Comparison of ENCODE assay signal across 8 cellular contexts in genomic region chr3:122678496-122678895, GRCh38. TPM values are rescaled to one million over a fixed set of nuclear protein-coding genes. Genes with fewer than 3 reads are reported as not detected.
A peak's percentile ranks its signal among the peaks of the same experiment; 100 is the strongest.
DNase-seq lines count a peak whose midpoint lies in the region; ATAC-seq and TF ChIP-seq lines count a peak whose summit lies in the region.

No MANE protein-coding gene starts in this region.

- ATAC-seq in activated T-cell treated with anti-CD3 and anti-CD28 coated beads, Interleukin-2, amount 50 U/mL, for 4 hours = no peak
- no peak for ATAC-seq in lower lobe of right lung
- no peak for ATAC-seq in GM21825 (IDR thresholded peaks at IDR 0.05; ENCODE audit: unreplicated experiment)

- H3K9me3 ChIP-seq in lower lobe of right lung = peaks cover 4% of the 10 kb centered on the region
- no peaks in the 10 kb centered on the region for H3K9me3 ChIP-seq in transverse colon
- H3K9me3 ChIP-seq in thyroid gland = no peaks in the 10 kb centered on the region

- H3K27me3 ChIP-seq in lower lobe of right lung (ENCODE audit: low read depth) = no peaks in the 10 kb centered on the region
- H3K27me3 ChIP-seq in transverse colon = no peaks in the 10 kb centered on the region
- H3K27me3 ChIP-seq in thyroid gland = no peaks in the 10 kb centered on the region

- H3K27me3 Mint-ChIP-seq in activated T-cell treated with anti-CD3 and anti-CD28 coated beads, Interleukin-2, amount 50 U/mL, for 24 hours = no peaks in the 10 kb centered on the region
- H3K27me3 Mint-ChIP-seq in activated T-cell treated with anti-CD3 and anti-CD28 coated beads, Interleukin-2, amount 50 U/mL, for 4 hours (ENCODE audit: low read depth) = no peaks in the 10 kb centered on the region
- H3K27me3 Mint-ChIP-seq in activated T-helper 2 cell treated with anti-CD3 and anti-CD28 coated beads, Interferon-gamma antibody, Interleukin-2, Interleukin-4, amounts not matched to agents 10 μg/mL and 5 μg/mL and 100 μg/mL, durations not matched to agents 14 hours and 24 hours and 36 hours (ENCODE audit: low read depth) = no peaks in the 10 kb centered on the region

- no peak overlapping the region for H3K4me3 Mint-ChIP-seq in activated T-cell treated with anti-CD3 and anti-CD28 coated beads, Interleukin-2, amount 50 U/mL, for 24 hours
- H3K4me3 Mint-ChIP-seq in activated T-cell treated with anti-CD3 and anti-CD28 coated beads, Interleukin-2, amount 50 U/mL, for 4 hours = no peak overlapping the region
- H3K4me3 Mint-ChIP-seq in activated T-helper 2 cell treated with anti-CD3 and anti-CD28 coated beads, Interferon-gamma antibody, Interleukin-2, Interleukin-4, amounts not matched to agents 10 μg/mL and 5 μg/mL and 100 μg/mL, durations not matched to agents 14 hours and 24 hours and 36 hours (ENCODE audit: low read depth) = no peak overlapping the region

- in situ Hi-C loops in transverse colon (cut with MboI; ENCODE audit: low pct_ligation_motif_present in 1 of 4, low pct_unique_long_range_greater_than_20kb in 1 of 4, low sequenced_read_pairs in 3 of 4) = loop anchor here (5.0 to 25.0 kb wide), 6 partner anchors 121 to 294 kb away; partner anchors contain the start of genes FAM162A (in 2 of the 4), MIX23 (in 2 of the 4) and WDR5B (in 1 of the 4)

- DNase-seq in activated T-cell treated with anti-CD3 and anti-CD28 coated beads, Interleukin-2, amount 50 U/mL, for 24 hours = no peak
- no peak for DNase-seq in activated T-cell treated with anti-CD3 and anti-CD28 coated beads, Interleukin-2, amount 50 U/mL, for 4 hours
- no peak for DNase-seq in activated T-helper 2 cell treated with anti-CD3 and anti-CD28 coated beads, Interferon-gamma antibody, Interleukin-2, Interleukin-4, amounts not matched to agents 10 μg/mL and 5 μg/mL and 100 μg/mL, durations not matched to agents 14 hours and 24 hours and 36 hours (ENCODE audit: low spot score)
- DNase-seq in lower lobe of right lung (no peak), transverse colon (no peak), thyroid gland (no peak), NCI-H345 (lab: John Stamatoyannopoulos, UW) (no peak)

- H3K27ac ChIP-seq in lower lobe of right lung (peak overlapping the region; percentile 95), transverse colon (peak overlapping the region; percentile 93 to 97 (median 94)), thyroid gland (no peak overlapping the region)

- H3K4me1 ChIP-seq in lower lobe of right lung (peaks cover 36% of the 10 kb centered on the region), transverse colon (peaks cover 8 to 40% (median 16%) of the 10 kb centered on the region in 4 donors), thyroid gland (peaks cover 13 to 30% of the 10 kb centered on the region in 2 donors)

- H3K4me3 ChIP-seq in lower lobe of right lung (peak overlapping the region; percentile 87), transverse colon (no peak overlapping the region), thyroid gland (replicated peaks in 1 of 3) (no peak overlapping the region)

- intact Hi-C loops in activated T-helper 2 cell treated with anti-CD3 and anti-CD28 coated beads, Interferon-gamma antibody, Interleukin-2, Interleukin-4, amounts not matched to agents 10 μg/mL and 5 μg/mL and 100 μg/mL, durations not matched to agents 14 hours and 24 hours and 36 hours (cut with micrococcal nuclease) = loop anchor here (2.0 kb wide), 2 partner anchors 286 to 294 kb away; partner anchors contain the start of gene FAM162A
- intact Hi-C loops in lower lobe of right lung (cut with DNase I) (loop anchor here (10.0 kb wide), 1 partner anchor 114 kb away; the partner anchor contains the start of genes DTX3L and PARP9), transverse colon (cut with DNase I; ENCODE audit: low total_unique reads) (loop anchor here (10.0 kb wide), 1 partner anchor 1134 kb away; the partner anchor contains the start of gene POLQ), thyroid gland (cut with DNase I) (loop anchor here (10.0 kb wide), 1 partner anchor 294 kb away; the partner anchor contains the start of genes FAM162A and MIX23)

- TF ChIP-seq CTCF in lower lobe of right lung (IDR thresholded peaks at IDR 0.05) = no peak
- no peak for TF ChIP-seq CTCF in transverse colon (IDR thresholded peaks at IDR 0.05)
- no peak for TF ChIP-seq CTCF in thyroid gland (IDR thresholded peaks at IDR 0.05)

- TF ChIP-seq EP300 in transverse colon (IDR thresholded peaks at IDR 0.05; ENCODE audit: low read depth) = no peak

- H3K9me3 Mint-ChIP-seq in activated T-cell treated with anti-CD3 and anti-CD28 coated beads, Interleukin-2, amount 50 U/mL, for 24 hours = no peaks in the 10 kb centered on the region
- no peaks in the 10 kb centered on the region for H3K9me3 Mint-ChIP-seq in activated T-cell treated with anti-CD3 and anti-CD28 coated beads, Interleukin-2, amount 50 U/mL, for 4 hours
- H3K9me3 Mint-ChIP-seq in activated T-helper 2 cell treated with anti-CD3 and anti-CD28 coated beads, Interferon-gamma antibody, Interleukin-2, Interleukin-4, amounts not matched to agents 10 μg/mL and 5 μg/mL and 100 μg/mL, durations not matched to agents 14 hours and 24 hours and 36 hours = peaks cover 10% of the 10 kb centered on the region

- no peaks in the 10 kb centered on the region for H3K36me3 ChIP-seq in lower lobe of right lung
- no peaks in the 10 kb centered on the region for H3K36me3 ChIP-seq in transverse colon
- no peaks in the 10 kb centered on the region for H3K36me3 ChIP-seq in thyroid gland

- TF ChIP-seq POLR2A in transverse colon (IDR thresholded peaks at IDR 0.05) (no peak), thyroid gland (IDR thresholded peaks at IDR 0.05) (no peak)

- WGBS in transverse colon (ENCODE audit: low coverage in 1 of 2), 2 donors = 79% methylated on average over 5 of the region's 5 CpGs; no CpG with 5 or more reads in 1 of the 2 donors
- WGBS in thyroid gland, 2 donors = 76 to 84% methylated on average over 5 of the region's 5 CpGs

- H3K27ac Mint-ChIP-seq in activated T-cell treated with anti-CD3 and anti-CD28 coated beads, Interleukin-2, amount 50 U/mL, for 24 hours = peak overlapping the region; percentile 23
- peak overlapping the region; percentile 0 for H3K27ac Mint-ChIP-seq in activated T-helper 2 cell treated with anti-CD3 and anti-CD28 coated beads, Interferon-gamma antibody, Interleukin-2, Interleukin-4, amounts not matched to agents 10 μg/mL and 5 μg/mL and 100 μg/mL, durations not matched to agents 14 hours and 24 hours and 36 hours

- H3K36me3 Mint-ChIP-seq in activated T-cell treated with anti-CD3 and anti-CD28 coated beads, Interleukin-2, amount 50 U/mL, for 24 hours (ENCODE audit: low read depth) = peaks cover 14% of the 10 kb centered on the region
- peaks cover 5% of the 10 kb centered on the region for H3K36me3 Mint-ChIP-seq in activated T-cell treated with anti-CD3 and anti-CD28 coated beads, Interleukin-2, amount 50 U/mL, for 4 hours (ENCODE audit: insufficient read depth)
- H3K36me3 Mint-ChIP-seq in activated T-helper 2 cell treated with anti-CD3 and anti-CD28 coated beads, Interferon-gamma antibody, Interleukin-2, Interleukin-4, amounts not matched to agents 10 μg/mL and 5 μg/mL and 100 μg/mL, durations not matched to agents 14 hours and 24 hours and 36 hours (ENCODE audit: low read depth) = peaks cover 23% of the 10 kb centered on the region

- peaks cover 53% of the 10 kb centered on the region for H3K4me1 Mint-ChIP-seq in activated T-cell treated with anti-CD3 and anti-CD28 coated beads, Interleukin-2, amount 50 U/mL, for 24 hours (ENCODE audit: low read depth)
- peaks cover 49% of the 10 kb centered on the region for H3K4me1 Mint-ChIP-seq in activated T-cell treated with anti-CD3 and anti-CD28 coated beads, Interleukin-2, amount 50 U/mL, for 4 hours (ENCODE audit: low read depth)
- peaks cover 48% of the 10 kb centered on the region for H3K4me1 Mint-ChIP-seq in activated T-helper 2 cell treated with anti-CD3 and anti-CD28 coated beads, Interferon-gamma antibody, Interleukin-2, Interleukin-4, amounts not matched to agents 10 μg/mL and 5 μg/mL and 100 μg/mL, durations not matched to agents 14 hours and 24 hours and 36 hours (ENCODE audit: low read depth)

RNA-seq across cellular contexts. Expression of gene PARP14, which starts 2.1 kb away (rescaled TPM):
- total RNA-seq in activated T-cell treated with anti-CD3 and anti-CD28 coated beads, Interleukin-2, amount 50 U/mL, for 4 hours = 10 to 100 TPM; 22.8 to 48.9 (median 23.5) TPM
- total RNA-seq in activated T-helper 2 cell treated with anti-CD3 and anti-CD28 coated beads, Interferon-gamma antibody, Interleukin-2, Interleukin-4, amounts not matched to agents 10 μg/mL and 5 μg/mL and 100 μg/mL, durations not matched to agents 14 hours and 24 hours and 36 hours = 45.7 and 51.9 TPM in 2 replicates
- total RNA-seq in lower lobe of right lung (165 TPM), transverse colon (100 to 1,000 TPM in 1 of 4 donors, 10 to 100 TPM in 3; 35.9 to 211 (median 56.7) TPM), thyroid gland (100 to 1,000 TPM in 1 of 4 donors, 10 to 100 TPM in 3; 44.5 to 107 (median 69.4) TPM)

Comparison
In these comparisons a context has a peak if more than half of its experiments do, and no peak if none do; other contexts are left out.
1. H3K27ac ChIP-seq: peak in lower lobe of right lung (single experiment) and transverse colon (4 of 4); none in thyroid gland (0 of 3).